Comparison of ENCODE assay signal across 8 cellular contexts in genomic region chr5:98929982-98930355, GRCh38. TPM values are rescaled to one million over a fixed set of nuclear protein-coding genes. Genes with fewer than 3 reads are reported as not detected.
DNase-seq lines count a peak whose midpoint lies in the region; ATAC-seq and TF ChIP-seq lines count a peak whose summit lies in the region.

No MANE protein-coding gene starts in this region.

- no peaks in the 10 kb centered on the region for H3K27me3 ChIP-seq in esophagus muscularis mucosa
- no peaks in the 10 kb centered on the region for H3K27me3 ChIP-seq in prostate gland (replicated peaks; ENCODE audit: insufficient read depth)

- no peak for TF ChIP-seq EP300 in esophagus muscularis mucosa (IDR thresholded peaks at IDR 0.05)

- intact Hi-C loops in esophagus muscularis mucosa (cut with DNase I): loop anchor here (10.0 kb wide), 1 partner anchor 155 kb away; the partner anchor contains the start of gene RGMB
- intact Hi-C loops in prostate gland (cut with DNase I): loop anchor here (5.0 kb wide), 2 partner anchors 102 to 1428 kb away; no protein-coding TSS in a partner anchor

- TF ChIP-seq POLR2A in esophagus muscularis mucosa (IDR thresholded peaks at IDR 0.05; ENCODE audit: low read depth) (no peak), prostate gland (IDR thresholded peaks at IDR 0.05) (no peak)

- H3K4me1 ChIP-seq in esophagus muscularis mucosa (peaks cover 41 to 69% (median 62%) of the 10 kb centered on the region in 4 donors), prostate gland (replicated peaks) (peaks cover 5% of the 10 kb centered on the region)

- WGBS in esophagus muscularis mucosa: 9% methylated on average over 10 of the region's 10 CpGs
- WGBS in prostate gland: 10% methylated on average over 10 of the region's 10 CpGs

- POLR2A ChIA-PET in RWPE1 (lab: Yijun Ruan, JAX; ENCODE audit: low non-redundant PET): interaction anchor here (0.5 to 0.6 kb wide), 2 partner anchors 91 to 1612 kb away, joined by 3 to 6 read pairs; no protein-coding TSS in a partner anchor

- no peak for ATAC-seq in GM21526 (IDR thresholded peaks at IDR 0.05; ENCODE audit: low FRiP score, unreplicated experiment)

- DNase-seq in RWPE1 (ENCODE audit: low spot score): no peak
- DNase-seq in esophagus muscularis mucosa (ENCODE audit: extremely low spot score): no peak
- DNase-seq in prostate gland (ENCODE audit: low spot score): no peak
- DNase-seq in RKO (ENCODE audit: low spot score): no peak
- no peak for DNase-seq in OCI-M2 (lab: John Stamatoyannopoulos, UW; ENCODE audit: unreplicated experiment)
- no peak for DNase-seq in mucosa of gallbladder (ENCODE audit: low spot score)

- H3K4me3 ChIP-seq in GM08714 (ENCODE audit: low read length) (peak overlapping the region; percentile 74), esophagus muscularis mucosa (peak overlapping the region; percentile 84 to 94 (median 89)), prostate gland (peak overlapping the region; percentile 85 to 88)

- H3K27ac ChIP-seq in RWPE1 (peak overlapping the region; percentile 100), esophagus muscularis mucosa (replicated peaks in 1 of 4) (peak overlapping the region; percentile 94 to 100 (median 100)), prostate gland (peak overlapping the region; percentile 97 to 100)

- TF ChIP-seq CTCF in RWPE1 (conservative IDR thresholded peaks at IDR 0.05; ENCODE audit: low read depth) (no peak), esophagus muscularis mucosa (IDR thresholded peaks at IDR 0.05) (no peak), prostate gland (IDR thresholded peaks at IDR 0.05) (no peak)

- H3K9me3 ChIP-seq in esophagus muscularis mucosa (no peaks in the 10 kb centered on the region), prostate gland (no peaks in the 10 kb centered on the region)

- peaks cover 0 to 11% (median 4%) of the 10 kb centered on the region in 4 donors for H3K36me3 ChIP-seq in esophagus muscularis mucosa
- no peaks in the 10 kb centered on the region for H3K36me3 ChIP-seq in prostate gland

- CTCF ChIA-PET in RWPE1 (lab: Yijun Ruan, JAX): interaction anchor here (0.6 to 1.8 kb wide), 3 partner anchors 52 to 103 kb away, joined by 3 to 13 read pairs (median 3); no protein-coding TSS in a partner anchor

RNA-seq across cellular contexts. Expression of gene CHD1, which starts 1.2 kb away (rescaled TPM):
- total RNA-seq in esophagus muscularis mucosa: 10 to 100 TPM; 25.8 to 69.3 (median 34.5) TPM
- total RNA-seq in prostate gland: 10 to 100 TPM; 38.5 to 52.9 TPM
- 26.5 TPM for total RNA-seq in mucosa of gallbladder
